Comparison of ENCODE assay signal across 2 cellular contexts in the genomic region with DNA sequence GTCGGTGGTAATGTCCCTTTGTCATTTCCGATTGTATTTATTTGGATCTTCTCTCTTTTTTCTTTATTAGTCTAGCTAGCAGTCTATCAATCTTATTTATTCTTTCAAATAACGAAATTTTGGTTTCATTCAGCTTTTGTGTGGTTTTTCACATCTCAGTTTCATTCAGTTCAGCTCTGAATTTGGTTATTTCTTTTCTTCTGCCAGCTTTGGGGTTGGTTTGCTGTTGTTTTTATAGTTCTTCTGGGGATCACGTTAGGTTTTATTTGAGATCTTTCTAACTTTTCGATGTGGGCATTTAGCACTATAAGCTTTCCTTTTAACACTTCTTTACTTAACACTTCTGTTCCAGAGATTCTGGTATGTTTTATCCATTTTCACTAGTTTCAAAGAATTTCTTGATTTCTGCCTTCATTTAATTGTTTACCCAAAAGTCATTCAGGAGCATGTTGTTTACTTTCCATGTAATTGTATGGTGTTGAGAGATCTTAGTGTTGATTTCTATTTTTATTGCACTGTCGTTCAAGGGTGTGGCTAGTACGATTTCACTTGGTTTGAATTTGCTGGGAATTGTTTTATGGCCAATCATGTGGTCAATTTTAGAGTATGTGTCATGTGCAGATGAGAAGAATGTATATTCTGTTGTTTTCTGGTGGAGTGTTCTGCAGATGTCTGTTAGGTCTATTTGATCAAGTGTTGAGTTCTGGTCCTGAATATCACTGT.
A peak's percentile ranks its signal among the peaks of the same experiment; 100 is the strongest.
TF ChIP-seq lines count a peak whose summit lies in the region.

No MANE protein-coding gene starts in this region.

TF ChIP-seq in A549, 52 proteins besides CTCF, POLR2A, EP300 and RAD21:
- TF ChIP-seq CBX8 (IDR thresholded peaks at IDR 0.05): peak; percentile 75; the same call in 1 of the 2 replicates
- TF ChIP-seq PHF8 (IDR thresholded peaks at IDR 0.05; ENCODE audit: borderline replicate concordance, low read depth): 0 out of 2 replicates have a peak, but pooled peaks have one; percentile 17
- TF ChIP-seq NR3C1 (IDR thresholded peaks at IDR 0.05): no peak
- TF ChIP-seq SREBF2 (IDR thresholded peaks at IDR 0.05): no peak
- TF ChIP-seq RNF2 (IDR thresholded peaks at IDR 0.05; ENCODE audit: borderline replicate concordance, low read depth): peak; percentile 77; the same call in 1 of the 2 replicates

TF ChIP-seq in GM12878, 131 proteins besides CTCF, POLR2A, EP300 and RAD21:
- TF ChIP-seq PAX5 (IDR thresholded peaks at IDR 0.05; ENCODE audit: borderline replicate concordance, low read depth, low read length) (no peak), NFYA (IDR thresholded peaks at IDR 0.05; ENCODE audit: borderline replicate concordance, low read depth, low read length) (no peak), RUNX3 (IDR thresholded peaks at IDR 0.05; ENCODE audit: low read length) (no peak), BHLHE40 (IDR thresholded peaks at IDR 0.05; ENCODE audit: borderline replicate concordance in 1 of 2, low read depth in 2 of 2, low read length in 1 of 2) (no peak), TCF3 (IDR thresholded peaks at IDR 0.05; ENCODE audit: borderline replicate concordance, insufficient read depth, low read depth, low read length) (no peak), CREM (IDR thresholded peaks at IDR 0.05; ENCODE audit: low read depth) (no peak), STAT1 (conservative IDR thresholded peaks at IDR 0.05) (no peak), RFX5 (IDR thresholded peaks at IDR 0.05; ENCODE audit: low read depth, low read length) (no peak)
